Comparison of ENCODE assay signal across 2 cellular contexts in the genomic region with DNA sequence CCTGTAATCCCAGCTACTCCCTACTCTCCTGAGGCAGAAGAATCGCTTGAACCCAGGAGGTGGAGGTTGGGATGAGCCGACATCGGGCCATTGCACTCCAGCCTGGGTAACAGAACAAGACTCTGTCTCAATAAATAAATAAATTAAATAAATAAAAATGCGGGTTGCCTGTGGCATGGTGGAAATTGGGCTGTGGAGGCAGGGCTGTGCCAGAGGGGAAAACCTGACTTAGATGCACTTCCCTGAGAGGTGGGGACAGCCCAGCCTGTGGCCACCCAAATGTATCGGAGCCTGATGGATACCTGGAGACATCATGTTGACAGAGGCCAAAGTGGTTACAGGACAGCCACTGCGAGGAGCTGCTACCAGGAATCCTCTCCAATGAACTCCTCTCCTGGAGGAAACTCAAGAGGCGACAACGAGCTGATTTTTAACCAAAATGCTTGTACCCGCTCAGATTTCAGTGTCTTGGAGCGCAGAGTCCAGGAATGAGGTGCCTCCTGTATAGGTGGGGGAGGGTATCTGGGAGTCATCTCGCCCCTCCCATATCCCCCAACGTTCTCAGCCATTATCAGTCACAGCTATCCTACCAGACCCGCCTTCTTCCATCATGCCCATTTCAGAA.
A peak's percentile ranks its signal among the peaks of the same experiment; 100 is the strongest.
TF ChIP-seq lines count a peak whose summit lies in the region.

No MANE protein-coding gene starts in this region.

TF ChIP-seq in HepG2, 621 proteins besides CTCF, POLR2A, EP300 and RAD21 (continued from another document):
- no peak for TF ChIP-seq AFF4 (CRISPR knock-in tag; IDR thresholded peaks at IDR 0.05)
- no peak for TF ChIP-seq CENPX (CRISPR knock-in tag; IDR thresholded peaks at IDR 0.05)
- no peak for TF ChIP-seq BCL6 (CRISPR knock-in tag; IDR thresholded peaks at IDR 0.05)
- no peak for TF ChIP-seq SOX13 (IDR thresholded peaks at IDR 0.05)
- no peak for TF ChIP-seq SOX13 (CRISPR knock-in tag; conservative IDR thresholded peaks at IDR 0.05 in 1 of 2, IDR thresholded peaks at IDR 0.05 in 1 of 2)
- 0 out of 2 replicates have a peak, but pooled peaks have one; percentile 79 for TF ChIP-seq PAF1 (CRISPR knock-in tag; IDR thresholded peaks at IDR 0.05)
- TF ChIP-seq ZC3H13 (CRISPR knock-in tag; IDR thresholded peaks at IDR 0.05) = peak; percentile 26
- TF ChIP-seq MTA3 (CRISPR knock-in tag; IDR thresholded peaks at IDR 0.05) = no peak
- TF ChIP-seq ZNF605 (CRISPR knock-in tag; IDR thresholded peaks at IDR 0.05) = peak; percentile 26; the same call in 1 of the 2 replicates
- TF ChIP-seq ZNF138 (CRISPR knock-in tag; IDR thresholded peaks at IDR 0.05; ENCODE audit: low read depth) = no peak
- TF ChIP-seq RFX1 (IDR thresholded peaks at IDR 0.05) = no peak
- no peak for TF ChIP-seq ATF7 (IDR thresholded peaks at IDR 0.05)
- no peak for TF ChIP-seq ATF7 (CRISPR knock-in tag; IDR thresholded peaks at IDR 0.05)
- peak; percentile 98 for TF ChIP-seq RBM22 (optimal IDR thresholded peaks at IDR 0.05; ENCODE audit: low read length)
- TF ChIP-seq, protein P1, sequence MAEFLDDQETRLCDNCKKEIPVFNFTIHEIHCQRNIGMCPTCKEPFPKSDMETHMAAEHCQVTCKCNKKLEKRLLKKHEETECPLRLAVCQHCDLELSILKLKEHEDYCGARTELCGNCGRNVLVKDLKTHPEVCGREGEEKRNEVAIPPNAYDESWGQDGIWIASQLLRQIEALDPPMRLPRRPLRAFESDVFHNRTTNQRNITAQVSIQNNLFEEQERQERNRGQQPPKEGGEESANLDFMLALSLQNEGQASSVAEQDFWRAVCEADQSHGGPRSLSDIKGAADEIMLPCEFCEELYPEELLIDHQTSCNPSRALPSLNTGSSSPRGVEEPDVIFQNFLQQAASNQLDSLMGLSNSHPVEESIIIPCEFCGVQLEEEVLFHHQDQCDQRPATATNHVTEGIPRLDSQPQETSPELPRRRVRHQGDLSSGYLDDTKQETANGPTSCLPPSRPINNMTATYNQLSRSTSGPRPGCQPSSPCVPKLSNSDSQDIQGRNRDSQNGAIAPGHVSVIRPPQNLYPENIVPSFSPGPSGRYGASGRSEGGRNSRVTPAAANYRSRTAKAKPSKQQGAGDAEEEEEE (CRISPR knock-in tag; IDR thresholded peaks at IDR 0.05; ENCODE audit: borderline replicate concordance) = no peak
- TF ChIP-seq BRD4 (CRISPR knock-in tag; IDR thresholded peaks at IDR 0.05) = no peak
- no peak for TF ChIP-seq MED13 (CRISPR knock-in tag; IDR thresholded peaks at IDR 0.05)
- no peak for TF ChIP-seq DMTF1 (CRISPR knock-in tag; IDR thresholded peaks at IDR 0.05)
- TF ChIP-seq MLLT10 (CRISPR knock-in tag; IDR thresholded peaks at IDR 0.05) = no peak
- TF ChIP-seq E2F5 (CRISPR knock-in tag; conservative IDR thresholded peaks at IDR 0.05) = no peak
- peak; percentile 11; the same call in 1 of the 2 replicates for TF ChIP-seq SALL1 (CRISPR knock-in tag; IDR thresholded peaks at IDR 0.05)
- TF ChIP-seq DPF2 (CRISPR knock-in tag; IDR thresholded peaks at IDR 0.05; ENCODE audit: borderline replicate concordance, low read depth) = no peak

TF ChIP-seq in K562, 482 proteins besides CTCF, POLR2A, EP300 and RAD21 (continued from another document):
- TF ChIP-seq THRA (IDR thresholded peaks at IDR 0.05) (no peak), ZZZ3 (IDR thresholded peaks at IDR 0.05) (no peak), KAT8 (IDR thresholded peaks at IDR 0.05; ENCODE audit: low read depth) (no peak), CHCHD3 (CRISPR knock-in tag; IDR thresholded peaks at IDR 0.05) (no peak), CBFA2T2 (conservative IDR thresholded peaks at IDR 0.05) (no peak), ZNF146 (CRISPR knock-in tag; IDR thresholded peaks at IDR 0.05; ENCODE audit: unreplicated experiment) (no peak), RUNX1 (IDR thresholded peaks at IDR 0.05; ENCODE audit: low read depth) (no peak), YY1 (IDR thresholded peaks at IDR 0.05; ENCODE audit: borderline replicate concordance in 1 of 3, control insufficient read depth in 1 of 3, extremely low read depth in 1 of 3, insufficient read depth in 3 of 3, insufficient read length in 1 of 3, insufficient replicate concordance in 2 of 3, low read depth in 1 of 3, low read length in 2 of 3) (no peak), PURB (CRISPR knock-in tag; IDR thresholded peaks at IDR 0.05; ENCODE audit: low read depth) (no peak), ZFPM2 (CRISPR knock-in tag; IDR thresholded peaks at IDR 0.05) (no peak), MNT (conservative IDR thresholded peaks at IDR 0.05) (no peak), RBM22 (IDR thresholded peaks at IDR 0.05; ENCODE audit: low read depth, low read length, poor library complexity, severe bottlenecking) (peak; percentile 31), POLR2B (IDR thresholded peaks at IDR 0.05; ENCODE audit: low read depth, partially characterized antibody) (no peak), BRCA1 (IDR thresholded peaks at IDR 0.05) (no peak), BRCA1 (CRISPR knock-in tag; IDR thresholded peaks at IDR 0.05) (no peak), SAFB2 (IDR thresholded peaks at IDR 0.05; ENCODE audit: borderline replicate concordance, low read depth, low read length, severe bottlenecking) (no peak), TBL1XR1 (IDR thresholded peaks at IDR 0.05; ENCODE audit: low read length in 2 of 2) (no peak), MTA3 (IDR thresholded peaks at IDR 0.05; ENCODE audit: borderline replicate concordance) (peak; percentile 47; the same call in 1 of the 2 replicates)
- TF ChIP-seq, protein P2, sequence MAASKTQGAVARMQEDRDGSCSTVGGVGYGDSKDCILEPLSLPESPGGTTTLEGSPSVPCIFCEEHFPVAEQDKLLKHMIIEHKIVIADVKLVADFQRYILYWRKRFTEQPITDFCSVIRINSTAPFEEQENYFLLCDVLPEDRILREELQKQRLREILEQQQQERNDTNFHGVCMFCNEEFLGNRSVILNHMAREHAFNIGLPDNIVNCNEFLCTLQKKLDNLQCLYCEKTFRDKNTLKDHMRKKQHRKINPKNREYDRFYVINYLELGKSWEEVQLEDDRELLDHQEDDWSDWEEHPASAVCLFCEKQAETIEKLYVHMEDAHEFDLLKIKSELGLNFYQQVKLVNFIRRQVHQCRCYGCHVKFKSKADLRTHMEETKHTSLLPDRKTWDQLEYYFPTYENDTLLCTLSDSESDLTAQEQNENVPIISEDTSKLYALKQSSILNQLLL (CRISPR knock-in tag; IDR thresholded peaks at IDR 0.05; ENCODE audit: borderline replicate concordance) = no peak
